Comparison of ENCODE assay signal across 1 cellular context in the genomic region with DNA sequence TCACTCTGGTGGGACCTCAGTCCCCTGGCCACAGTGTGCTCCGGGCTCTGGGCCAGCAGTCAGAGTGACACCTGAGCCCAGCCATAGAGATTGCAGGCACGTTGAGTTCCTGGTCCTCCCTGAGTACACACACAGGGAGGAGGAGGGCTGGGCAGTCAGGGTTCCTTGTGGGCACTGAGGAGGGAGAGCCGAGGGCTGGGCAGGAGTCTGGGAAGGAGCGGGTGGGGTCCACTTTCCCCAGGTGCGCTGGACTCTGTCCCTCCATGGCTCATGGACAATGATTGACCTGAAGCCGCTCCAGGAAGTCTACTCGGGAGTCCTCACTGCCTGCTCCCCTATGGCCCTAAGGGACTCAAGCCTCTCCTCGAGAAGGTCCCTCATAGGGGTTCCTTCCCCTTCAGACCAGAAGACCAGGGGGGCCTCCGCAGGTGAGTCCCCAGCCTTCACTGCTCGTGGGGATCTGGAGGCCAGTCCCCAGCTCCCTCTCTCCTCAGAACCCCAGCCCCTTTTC.
A peak's percentile ranks its signal among the peaks of the same experiment; 100 is the strongest.
TF ChIP-seq lines count a peak whose summit lies in the region.

No MANE protein-coding gene starts in this region.

TF ChIP-seq in HepG2, 621 proteins besides CTCF, POLR2A, EP300 and RAD21 (continued from another document and continues in another):
- TF ChIP-seq CAMTA2 (CRISPR knock-in tag; IDR thresholded peaks at IDR 0.05; ENCODE audit: borderline replicate concordance) = peak; percentile 36; the same call in 1 of the 2 replicates
- TF ChIP-seq CEBPG (CRISPR knock-in tag; IDR thresholded peaks at IDR 0.05) = 0 out of 2 replicates have a peak, but pooled peaks have one; percentile 65
- peak; percentile 10; the same call in 1 of the 3 replicates for TF ChIP-seq MXI1 (IDR thresholded peaks at IDR 0.05; ENCODE audit: borderline replicate concordance, low read depth, low read length)
- TF ChIP-seq ZNF44 (CRISPR knock-in tag; IDR thresholded peaks at IDR 0.05) = no peak
- no peak for TF ChIP-seq XBP1 (CRISPR knock-in tag; IDR thresholded peaks at IDR 0.05)
- TF ChIP-seq ZNF232 (CRISPR knock-in tag; IDR thresholded peaks at IDR 0.05; ENCODE audit: borderline replicate concordance) = no peak
- TF ChIP-seq SP2 (CRISPR knock-in tag; IDR thresholded peaks at IDR 0.05) = peak; percentile 80
- TF ChIP-seq, protein P1, sequence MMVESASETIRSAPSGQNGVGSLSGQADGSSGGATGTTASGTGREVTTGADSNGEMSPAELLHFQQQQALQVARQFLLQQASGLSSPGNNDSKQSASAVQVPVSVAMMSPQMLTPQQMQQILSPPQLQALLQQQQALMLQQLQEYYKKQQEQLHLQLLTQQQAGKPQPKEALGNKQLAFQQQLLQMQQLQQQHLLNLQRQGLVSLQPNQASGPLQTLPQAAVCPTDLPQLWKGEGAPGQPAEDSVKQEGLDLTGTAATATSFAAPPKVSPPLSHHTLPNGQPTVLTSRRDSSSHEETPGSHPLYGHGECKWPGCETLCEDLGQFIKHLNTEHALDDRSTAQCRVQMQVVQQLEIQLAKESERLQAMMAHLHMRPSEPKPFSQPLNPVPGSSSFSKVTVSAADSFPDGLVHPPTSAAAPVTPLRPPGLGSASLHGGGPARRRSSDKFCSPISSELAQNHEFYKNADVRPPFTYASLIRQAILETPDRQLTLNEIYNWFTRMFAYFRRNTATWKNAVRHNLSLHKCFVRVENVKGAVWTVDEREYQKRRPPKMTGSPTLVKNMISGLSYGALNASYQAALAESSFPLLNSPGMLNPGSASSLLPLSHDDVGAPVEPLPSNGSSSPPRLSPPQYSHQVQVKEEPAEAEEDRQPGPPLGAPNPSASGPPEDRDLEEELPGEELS (CRISPR knock-in tag; IDR thresholded peaks at IDR 0.05) = no peak
- peak; percentile 15; the same call in 1 of the 2 replicates for TF ChIP-seq FOSL2 (CRISPR knock-in tag; IDR thresholded peaks at IDR 0.05)
- peak; percentile 32; the same call in 1 of the 2 replicates for TF ChIP-seq HNF4A (CRISPR knock-in tag; IDR thresholded peaks at IDR 0.05)
- TF ChIP-seq NFYB (CRISPR knock-in tag; IDR thresholded peaks at IDR 0.05) = peak; percentile 73
- TF ChIP-seq ZNF670 (CRISPR knock-in tag; IDR thresholded peaks at IDR 0.05; ENCODE audit: borderline replicate concordance) = no peak
- TF ChIP-seq ZNF788 (CRISPR knock-in tag; IDR thresholded peaks at IDR 0.05; ENCODE audit: borderline replicate concordance) = 0 out of 2 replicates have a peak, but pooled peaks have one; percentile 33
- TF ChIP-seq TAF1 (CRISPR knock-in tag; IDR thresholded peaks at IDR 0.05) = peak; percentile 43; the same call in 1 of the 2 replicates
- TF ChIP-seq, protein P2, sequence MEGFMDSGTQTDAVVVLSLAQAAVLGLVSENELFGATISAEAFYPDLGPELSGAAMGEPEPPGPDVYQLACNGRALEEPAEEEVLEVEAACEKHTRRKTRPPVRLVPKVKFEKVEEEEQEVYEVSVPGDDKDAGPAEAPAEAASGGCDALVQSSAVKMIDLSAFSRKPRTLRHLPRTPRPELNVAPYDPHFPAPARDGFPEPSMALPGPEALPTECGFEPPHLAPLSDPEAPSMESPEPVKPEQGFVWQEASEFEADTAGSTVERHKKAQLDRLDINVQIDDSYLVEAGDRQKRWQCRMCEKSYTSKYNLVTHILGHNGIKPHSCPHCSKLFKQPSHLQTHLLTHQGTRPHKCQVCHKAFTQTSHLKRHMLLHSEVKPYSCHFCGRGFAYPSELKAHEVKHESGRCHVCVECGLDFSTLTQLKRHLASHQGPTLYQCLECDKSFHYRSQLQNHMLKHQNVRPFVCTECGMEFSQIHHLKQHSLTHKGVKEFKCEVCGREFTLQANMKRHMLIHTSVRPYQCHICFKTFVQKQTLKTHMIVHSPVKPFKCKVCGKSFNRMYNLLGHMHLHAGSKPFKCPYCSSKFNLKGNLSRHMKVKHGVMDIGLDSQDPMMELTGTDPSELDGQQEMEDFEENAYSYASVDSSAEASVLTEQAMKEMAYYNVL (CRISPR knock-in tag; IDR thresholded peaks at IDR 0.05; ENCODE audit: borderline replicate concordance) = no peak
- peak; percentile 71 for TF ChIP-seq MXD4 (CRISPR knock-in tag; IDR thresholded peaks at IDR 0.05)
- TF ChIP-seq ERF (CRISPR knock-in tag; IDR thresholded peaks at IDR 0.05) = peak; percentile 68; the same call in 1 of the 2 replicates
- TF ChIP-seq ZNF709 (CRISPR knock-in tag; IDR thresholded peaks at IDR 0.05) = no peak
- TF ChIP-seq, protein P3, sequence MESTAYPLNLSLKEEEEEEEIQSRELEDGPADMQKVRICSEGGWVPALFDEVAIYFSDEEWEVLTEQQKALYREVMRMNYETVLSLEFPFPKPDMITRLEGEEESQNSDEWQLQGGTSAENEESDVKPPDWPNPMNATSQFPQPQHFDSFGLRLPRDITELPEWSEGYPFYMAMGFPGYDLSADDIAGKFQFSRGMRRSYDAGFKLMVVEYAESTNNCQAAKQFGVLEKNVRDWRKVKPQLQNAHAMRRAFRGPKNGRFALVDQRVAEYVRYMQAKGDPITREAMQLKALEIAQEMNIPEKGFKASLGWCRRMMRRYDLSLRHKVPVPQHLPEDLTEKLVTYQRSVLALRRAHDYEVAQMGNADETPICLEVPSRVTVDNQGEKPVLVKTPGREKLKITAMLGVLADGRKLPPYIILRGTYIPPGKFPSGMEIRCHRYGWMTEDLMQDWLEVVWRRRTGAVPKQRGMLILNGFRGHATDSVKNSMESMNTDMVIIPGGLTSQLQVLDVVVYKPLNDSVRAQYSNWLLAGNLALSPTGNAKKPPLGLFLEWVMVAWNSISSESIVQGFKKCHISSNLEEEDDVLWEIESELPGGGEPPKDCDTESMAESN (CRISPR knock-in tag; conservative IDR thresholded peaks at IDR 0.05) = no peak
- no peak for TF ChIP-seq FOXK1 (CRISPR knock-in tag; IDR thresholded peaks at IDR 0.05; ENCODE audit: borderline replicate concordance, low read depth)
- TF ChIP-seq ZNF850 (CRISPR knock-in tag; conservative IDR thresholded peaks at IDR 0.05) = no peak
- TF ChIP-seq, protein P4, sequence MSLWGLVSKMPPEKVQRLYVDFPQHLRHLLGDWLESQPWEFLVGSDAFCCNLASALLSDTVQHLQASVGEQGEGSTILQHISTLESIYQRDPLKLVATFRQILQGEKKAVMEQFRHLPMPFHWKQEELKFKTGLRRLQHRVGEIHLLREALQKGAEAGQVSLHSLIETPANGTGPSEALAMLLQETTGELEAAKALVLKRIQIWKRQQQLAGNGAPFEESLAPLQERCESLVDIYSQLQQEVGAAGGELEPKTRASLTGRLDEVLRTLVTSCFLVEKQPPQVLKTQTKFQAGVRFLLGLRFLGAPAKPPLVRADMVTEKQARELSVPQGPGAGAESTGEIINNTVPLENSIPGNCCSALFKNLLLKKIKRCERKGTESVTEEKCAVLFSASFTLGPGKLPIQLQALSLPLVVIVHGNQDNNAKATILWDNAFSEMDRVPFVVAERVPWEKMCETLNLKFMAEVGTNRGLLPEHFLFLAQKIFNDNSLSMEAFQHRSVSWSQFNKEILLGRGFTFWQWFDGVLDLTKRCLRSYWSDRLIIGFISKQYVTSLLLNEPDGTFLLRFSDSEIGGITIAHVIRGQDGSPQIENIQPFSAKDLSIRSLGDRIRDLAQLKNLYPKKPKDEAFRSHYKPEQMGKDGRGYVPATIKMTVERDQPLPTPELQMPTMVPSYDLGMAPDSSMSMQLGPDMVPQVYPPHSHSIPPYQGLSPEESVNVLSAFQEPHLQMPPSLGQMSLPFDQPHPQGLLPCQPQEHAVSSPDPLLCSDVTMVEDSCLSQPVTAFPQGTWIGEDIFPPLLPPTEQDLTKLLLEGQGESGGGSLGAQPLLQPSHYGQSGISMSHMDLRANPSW (CRISPR knock-in tag; IDR thresholded peaks at IDR 0.05; ENCODE audit: borderline replicate concordance) = no peak
- TF ChIP-seq SUZ12 (IDR thresholded peaks at IDR 0.05; ENCODE audit: low read depth, low read length) = no peak
- TF ChIP-seq ZNF207 (IDR thresholded peaks at IDR 0.05; ENCODE audit: borderline replicate concordance) = no peak
- TF ChIP-seq KDM3A (CRISPR knock-in tag; IDR thresholded peaks at IDR 0.05; ENCODE audit: low read depth) = no peak
- TF ChIP-seq ZC3H4 (CRISPR knock-in tag; IDR thresholded peaks at IDR 0.05; ENCODE audit: borderline replicate concordance) = no peak
- TF ChIP-seq, protein P5, sequence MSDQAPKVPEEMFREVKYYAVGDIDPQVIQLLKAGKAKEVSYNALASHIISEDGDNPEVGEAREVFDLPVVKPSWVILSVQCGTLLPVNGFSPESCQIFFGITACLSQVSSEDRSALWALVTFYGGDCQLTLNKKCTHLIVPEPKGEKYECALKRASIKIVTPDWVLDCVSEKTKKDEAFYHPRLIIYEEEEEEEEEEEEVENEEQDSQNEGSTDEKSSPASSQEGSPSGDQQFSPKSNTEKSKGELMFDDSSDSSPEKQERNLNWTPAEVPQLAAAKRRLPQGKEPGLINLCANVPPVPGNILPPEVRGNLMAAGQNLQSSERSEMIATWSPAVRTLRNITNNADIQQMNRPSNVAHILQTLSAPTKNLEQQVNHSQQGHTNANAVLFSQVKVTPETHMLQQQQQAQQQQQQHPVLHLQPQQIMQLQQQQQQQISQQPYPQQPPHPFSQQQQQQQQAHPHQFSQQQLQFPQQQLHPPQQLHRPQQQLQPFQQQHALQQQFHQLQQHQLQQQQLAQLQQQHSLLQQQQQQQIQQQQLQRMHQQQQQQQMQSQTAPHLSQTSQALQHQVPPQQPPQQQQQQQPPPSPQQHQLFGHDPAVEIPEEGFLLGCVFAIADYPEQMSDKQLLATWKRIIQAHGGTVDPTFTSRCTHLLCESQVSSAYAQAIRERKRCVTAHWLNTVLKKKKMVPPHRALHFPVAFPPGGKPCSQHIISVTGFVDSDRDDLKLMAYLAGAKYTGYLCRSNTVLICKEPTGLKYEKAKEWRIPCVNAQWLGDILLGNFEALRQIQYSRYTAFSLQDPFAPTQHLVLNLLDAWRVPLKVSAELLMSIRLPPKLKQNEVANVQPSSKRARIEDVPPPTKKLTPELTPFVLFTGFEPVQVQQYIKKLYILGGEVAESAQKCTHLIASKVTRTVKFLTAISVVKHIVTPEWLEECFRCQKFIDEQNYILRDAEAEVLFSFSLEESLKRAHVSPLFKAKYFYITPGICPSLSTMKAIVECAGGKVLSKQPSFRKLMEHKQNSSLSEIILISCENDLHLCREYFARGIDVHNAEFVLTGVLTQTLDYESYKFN (CRISPR knock-in tag; conservative IDR thresholded peaks at IDR 0.05) = no peak; the same call in none of the 2 replicates
- TF ChIP-seq, protein P6, sequence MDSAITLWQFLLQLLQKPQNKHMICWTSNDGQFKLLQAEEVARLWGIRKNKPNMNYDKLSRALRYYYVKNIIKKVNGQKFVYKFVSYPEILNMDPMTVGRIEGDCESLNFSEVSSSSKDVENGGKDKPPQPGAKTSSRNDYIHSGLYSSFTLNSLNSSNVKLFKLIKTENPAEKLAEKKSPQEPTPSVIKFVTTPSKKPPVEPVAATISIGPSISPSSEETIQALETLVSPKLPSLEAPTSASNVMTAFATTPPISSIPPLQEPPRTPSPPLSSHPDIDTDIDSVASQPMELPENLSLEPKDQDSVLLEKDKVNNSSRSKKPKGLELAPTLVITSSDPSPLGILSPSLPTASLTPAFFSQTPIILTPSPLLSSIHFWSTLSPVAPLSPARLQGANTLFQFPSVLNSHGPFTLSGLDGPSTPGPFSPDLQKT (CRISPR knock-in tag; IDR thresholded peaks at IDR 0.05; ENCODE audit: borderline replicate concordance) = no peak
- no peak for TF ChIP-seq HNRNPK (IDR thresholded peaks at IDR 0.05; ENCODE audit: low read depth, low read length, poor library complexity, severe bottlenecking)
- TF ChIP-seq, protein P7, sequence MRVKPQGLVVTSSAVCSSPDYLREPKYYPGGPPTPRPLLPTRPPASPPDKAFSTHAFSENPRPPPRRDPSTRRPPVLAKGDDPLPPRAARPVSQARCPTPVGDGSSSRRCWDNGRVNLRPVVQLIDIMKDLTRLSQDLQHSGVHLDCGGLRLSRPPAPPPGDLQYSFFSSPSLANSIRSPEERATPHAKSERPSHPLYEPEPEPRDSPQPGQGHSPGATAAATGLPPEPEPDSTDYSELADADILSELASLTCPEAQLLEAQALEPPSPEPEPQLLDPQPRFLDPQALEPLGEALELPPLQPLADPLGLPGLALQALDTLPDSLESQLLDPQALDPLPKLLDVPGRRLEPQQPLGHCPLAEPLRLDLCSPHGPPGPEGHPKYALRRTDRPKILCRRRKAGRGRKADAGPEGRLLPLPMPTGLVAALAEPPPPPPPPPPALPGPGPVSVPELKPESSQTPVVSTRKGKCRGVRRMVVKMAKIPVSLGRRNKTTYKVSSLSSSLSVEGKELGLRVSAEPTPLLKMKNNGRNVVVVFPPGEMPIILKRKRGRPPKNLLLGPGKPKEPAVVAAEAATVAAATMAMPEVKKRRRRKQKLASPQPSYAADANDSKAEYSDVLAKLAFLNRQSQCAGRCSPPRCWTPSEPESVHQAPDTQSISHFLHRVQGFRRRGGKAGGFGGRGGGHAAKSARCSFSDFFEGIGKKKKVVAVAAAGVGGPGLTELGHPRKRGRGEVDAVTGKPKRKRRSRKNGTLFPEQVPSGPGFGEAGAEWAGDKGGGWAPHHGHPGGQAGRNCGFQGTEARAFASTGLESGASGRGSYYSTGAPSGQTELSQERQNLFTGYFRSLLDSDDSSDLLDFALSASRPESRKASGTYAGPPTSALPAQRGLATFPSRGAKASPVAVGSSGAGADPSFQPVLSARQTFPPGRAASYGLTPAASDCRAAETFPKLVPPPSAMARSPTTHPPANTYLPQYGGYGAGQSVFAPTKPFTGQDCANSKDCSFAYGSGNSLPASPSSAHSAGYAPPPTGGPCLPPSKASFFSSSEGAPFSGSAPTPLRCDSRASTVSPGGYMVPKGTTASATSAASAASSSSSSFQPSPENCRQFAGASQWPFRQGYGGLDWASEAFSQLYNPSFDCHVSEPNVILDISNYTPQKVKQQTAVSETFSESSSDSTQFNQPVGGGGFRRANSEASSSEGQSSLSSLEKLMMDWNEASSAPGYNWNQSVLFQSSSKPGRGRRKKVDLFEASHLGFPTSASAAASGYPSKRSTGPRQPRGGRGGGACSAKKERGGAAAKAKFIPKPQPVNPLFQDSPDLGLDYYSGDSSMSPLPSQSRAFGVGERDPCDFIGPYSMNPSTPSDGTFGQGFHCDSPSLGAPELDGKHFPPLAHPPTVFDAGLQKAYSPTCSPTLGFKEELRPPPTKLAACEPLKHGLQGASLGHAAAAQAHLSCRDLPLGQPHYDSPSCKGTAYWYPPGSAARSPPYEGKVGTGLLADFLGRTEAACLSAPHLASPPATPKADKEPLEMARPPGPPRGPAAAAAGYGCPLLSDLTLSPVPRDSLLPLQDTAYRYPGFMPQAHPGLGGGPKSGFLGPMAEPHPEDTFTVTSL (CRISPR knock-in tag; IDR thresholded peaks at IDR 0.05; ENCODE audit: borderline replicate concordance) = no peak
